In genomic region chr10:43420369-43421200, GRCh38 we compare ENCODE assay signal across 8 cellular contexts. TPM values are rescaled to one million over a fixed set of nuclear protein-coding genes. Genes with fewer than 3 reads are reported as not detected.
DNase-seq lines count a peak whose midpoint lies in the region; ATAC-seq and TF ChIP-seq lines count a peak whose summit lies in the region.

No MANE protein-coding gene starts in this region.

- H3K27ac Mint-ChIP-seq in activated CD4-positive, alpha-beta T cell treated with anti-CD3 and anti-CD28 coated beads, Interleukin-2, amount 10 ng/mL, durations not matched to agents 7 days and 5 days, result peak overlapping the region; percentile 99

- no peaks in the 10 kb centered on the region for H3K27me3 Mint-ChIP-seq in activated CD4-positive, alpha-beta T cell treated with anti-CD3 and anti-CD28 coated beads, Interleukin-2, amount 10 ng/mL, durations not matched to agents 7 days and 5 days

- peak; percentile 81 for ATAC-seq in GM18505 (IDR thresholded peaks at IDR 0.05; ENCODE audit: unreplicated experiment)
- peak; percentile 76 for ATAC-seq in HG02938 (IDR thresholded peaks at IDR 0.05; ENCODE audit: unreplicated experiment)

- H3K36me3 Mint-ChIP-seq in activated CD4-positive, alpha-beta T cell treated with anti-CD3 and anti-CD28 coated beads, Interleukin-2, amount 10 ng/mL, durations not matched to agents 7 days and 5 days (ENCODE audit: low read depth), result no peaks in the 10 kb centered on the region

- H3K4me1 Mint-ChIP-seq in activated CD4-positive, alpha-beta T cell treated with anti-CD3 and anti-CD28 coated beads, Interleukin-2, amount 10 ng/mL, durations not matched to agents 7 days and 5 days, result peaks cover 55% of the 10 kb centered on the region

- CTCF ChIA-PET in activated CD4-positive, alpha-beta T cell treated with anti-CD3 and anti-CD28 coated beads, Interleukin-2, amount 10 ng/mL, durations not matched to agents 7 days and 5 days (lab: Charles Lee), result interaction anchor here (0.9 to 1.4 kb wide), 2 partner anchors 11 to 13 kb away, joined by 5 to 7 read pairs; partner anchors contain the start of gene HNRNPF

- H3K4me3 Mint-ChIP-seq in activated CD4-positive, alpha-beta T cell treated with anti-CD3 and anti-CD28 coated beads, Interleukin-2, amount 10 ng/mL, durations not matched to agents 7 days and 5 days, result peak overlapping the region; percentile 82

- DNase-seq in A172 (ENCODE audit: low spot score), result peak; percentile 54
- peak; percentile 79 for DNase-seq in NCI-H2227 (lab: John Stamatoyannopoulos, UW; ENCODE audit: unreplicated experiment)
- peak; percentile 87 for DNase-seq in activated CD4-positive, alpha-beta T cell treated with anti-CD3 and anti-CD28 coated beads, Interleukin-2, amount 10 ng/mL, durations not matched to agents 7 days and 5 days
- peak; percentile 60 for DNase-seq in dedifferentiated amniotic fluid mesenchymal stem cell (ENCODE audit: extremely low spot score)
- peak; percentile 95 for DNase-seq in left kidney (ENCODE audit: low read depth, low spot score)
- DNase-seq in stimulated activated CD4-positive, alpha-beta T cell treated with anti-CD3 and anti-CD28 coated beads, Interleukin-2, amount 100 ng/mL, for 4 hours (ENCODE audit: low read depth), result peak; percentile 73

- TF ChIP-seq POLR2A in GM18505 (IDR thresholded peaks at IDR 0.05; ENCODE audit: borderline replicate concordance, extremely low read depth, insufficient read depth, insufficient read length), result peak; percentile 77

- POLR2A ChIA-PET in activated CD4-positive, alpha-beta T cell treated with anti-CD3 and anti-CD28 coated beads, Interleukin-2, amount 10 ng/mL, durations not matched to agents 7 days and 5 days (lab: Charles Lee), result interaction anchor here (0.7 to 1.6 kb wide), 2 partner anchors 11 to 285 kb away, joined by 4 read pairs; partner anchors contain the start of gene HNRNPF

- no peaks in the 10 kb centered on the region for H3K9me3 Mint-ChIP-seq in activated CD4-positive, alpha-beta T cell treated with anti-CD3 and anti-CD28 coated beads, Interleukin-2, amount 10 ng/mL, durations not matched to agents 7 days and 5 days

RNA-seq across cellular contexts. Expression of gene HNRNPF, which starts 11.6 kb away (rescaled TPM):
- 328 and 348 TPM in 2 replicates for total RNA-seq in A172 (2014; rRNA removed; shearing (Covaris generic))
- 100 to 1,000 TPM; 464 to 481 TPM for total RNA-seq in activated CD4-positive, alpha-beta T cell treated with anti-CD3 and anti-CD28 coated beads, Interleukin-2, amount 10 ng/mL, durations not matched to agents 7 days and 5 days

RNA-seq across cellular contexts. Expression of gene ZNF487, which starts 16.3 kb away (rescaled TPM):
- 6.6 TPM in 2 replicates for total RNA-seq in A172 (2014; rRNA removed; shearing (Covaris generic))
- 1 to 10 TPM; 3.8 to 5.6 TPM for total RNA-seq in activated CD4-positive, alpha-beta T cell treated with anti-CD3 and anti-CD28 coated beads, Interleukin-2, amount 10 ng/mL, durations not matched to agents 7 days and 5 days

RNA-seq across cellular contexts. Expression of gene FXYD4, which starts 49.1 kb away (rescaled TPM):
- not detected in 2 replicates for total RNA-seq in A172 (2014; rRNA removed; shearing (Covaris generic))
- not detected for total RNA-seq in activated CD4-positive, alpha-beta T cell treated with anti-CD3 and anti-CD28 coated beads, Interleukin-2, amount 10 ng/mL, durations not matched to agents 7 days and 5 days

Comparison
In these comparisons a context has a peak if more than half of its experiments do, and no peak if none do; other contexts are left out.
1. Peak in every context shown above with its lines: DNase-seq and ATAC-seq.